ENCODE assay signal across 8 cellular contexts in the genomic region with DNA sequence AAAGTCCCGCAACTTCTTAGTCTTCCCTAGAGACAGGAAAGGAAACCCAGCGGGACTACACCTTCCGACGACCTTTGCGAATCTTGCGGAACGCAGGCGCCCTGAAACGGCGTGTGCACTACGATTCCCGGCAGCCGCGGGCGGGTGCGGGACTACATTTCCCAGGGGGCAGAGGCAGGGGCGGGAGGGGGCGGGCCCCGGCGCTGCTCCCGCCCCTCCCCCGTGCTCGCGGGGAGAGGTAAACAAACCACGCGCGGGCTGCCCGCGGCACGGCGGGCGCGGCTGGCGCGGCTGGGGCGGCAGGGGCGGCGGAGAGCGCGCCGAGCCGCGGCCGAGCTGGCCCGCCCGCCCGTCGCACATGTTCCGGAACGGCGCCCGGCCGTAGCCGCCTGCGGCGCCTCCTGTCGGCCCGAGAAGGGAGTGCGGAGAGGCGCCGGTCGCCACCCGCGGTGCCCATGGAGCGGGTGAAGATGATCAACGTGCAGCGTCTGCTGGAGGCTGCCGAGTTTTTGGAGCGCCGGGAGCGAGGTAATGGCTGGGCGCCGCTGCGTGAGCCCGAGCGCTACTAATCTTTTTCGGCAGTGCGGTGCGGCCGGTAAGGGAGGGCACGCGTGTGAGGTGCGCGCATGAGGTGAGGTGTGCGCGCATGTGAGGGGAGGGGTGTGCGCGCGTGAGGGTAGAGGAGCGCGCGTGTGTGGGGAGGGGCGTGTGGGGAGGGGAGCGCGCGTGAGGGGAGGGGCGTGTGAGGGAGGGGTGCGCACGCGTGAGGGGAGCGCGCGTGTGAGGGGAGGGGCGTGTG. TPM values are rescaled to one million over a fixed set of nuclear protein-coding genes. Genes with fewer than 3 reads are reported as not detected.
DNase-seq lines count a peak whose midpoint lies in the region; ATAC-seq lines count a peak whose summit lies in the region.

No MANE protein-coding gene starts in this region.

- CTCF ChIA-PET in CD4-positive, alpha-beta memory T cell (lab: Charles Lee; ENCODE audit: partially characterized antibody), result interaction anchor here (0.6 to 10.4 kb wide), 5 partner anchors 9 to 87 kb away, joined by 3 to 203 read pairs (median 3); a partner anchor contains a TSS
- CTCF ChIA-PET in activated CD8-positive, alpha-beta T cell treated with anti-CD3 and anti-CD28 coated beads, Interleukin-2, amount 10 ng/mL, durations not matched to agents 7 days and 5 days (lab: Charles Lee), result interaction anchor here (1.0 to 3.4 kb wide), 4 partner anchors 15 to 88 kb away, joined by 3 to 43 read pairs (median 4); a partner anchor contains a TSS

- peaks cover 27 to 62% (median 42%) of the 10 kb centered on the region in 4 donors for H3K4me1 Mint-ChIP-seq in CD4-positive, alpha-beta memory T cell
- H3K4me1 Mint-ChIP-seq in activated CD8-positive, alpha-beta T cell treated with anti-CD3 and anti-CD28 coated beads, Interleukin-2, amount 10 ng/mL, durations not matched to agents 7 days and 5 days (ENCODE audit: low read depth), result peaks cover 40% of the 10 kb centered on the region

- H3K9me3 ChIP-seq in CD4-positive, alpha-beta memory T cell (ENCODE audit: control insufficient read depth in 1 of 2, low read length in 2 of 2), result no peaks in the 10 kb centered on the region

- peak; percentile 89 for ATAC-seq in GM19455 (IDR thresholded peaks at IDR 0.05; ENCODE audit: unreplicated experiment)
- ATAC-seq in HG03575 (IDR thresholded peaks at IDR 0.05; ENCODE audit: extremely low read depth, insufficient number of reproducible peaks, low FRiP score, unreplicated experiment), result peak; percentile 42
- peak; percentile 72 for ATAC-seq in activated CD8-positive, alpha-beta T cell treated with anti-CD3 and anti-CD28 coated beads, Interleukin-2, amount 10 ng/mL, durations not matched to agents 7 days and 5 days

- H3K4me3 Mint-ChIP-seq in CD4-positive, alpha-beta memory T cell, result peak overlapping the region; percentile 92 to 96 (median 94)
- peak overlapping the region; percentile 92 for H3K4me3 Mint-ChIP-seq in activated CD8-positive, alpha-beta T cell treated with anti-CD3 and anti-CD28 coated beads, Interleukin-2, amount 10 ng/mL, durations not matched to agents 7 days and 5 days

- no peaks in the 10 kb centered on the region for H3K9me3 Mint-ChIP-seq in CD4-positive, alpha-beta memory T cell
- H3K9me3 Mint-ChIP-seq in activated CD8-positive, alpha-beta T cell treated with anti-CD3 and anti-CD28 coated beads, Interleukin-2, amount 10 ng/mL, durations not matched to agents 7 days and 5 days (ENCODE audit: insufficient read depth), result no peaks in the 10 kb centered on the region

- intact Hi-C loops in CD4-positive, alpha-beta memory T cell (cut with micrococcal nuclease), result loop anchor here (1.0 to 5.0 kb wide), 8 partner anchors 17 to 321 kb away; a partner anchor contains a TSS

- H3K4me1 ChIP-seq in CD4-positive, alpha-beta memory T cell (ENCODE audit: insufficient read depth, low read length), result peaks cover 29% of the 10 kb centered on the region

- H3K4me3 ChIP-seq in CD4-positive, alpha-beta memory T cell (ENCODE audit: low read length in 2 of 2), result peak overlapping the region; percentile 39 to 82

- H3K27ac ChIP-seq in CD4-positive, alpha-beta memory T cell (ENCODE audit: low read depth, low read length), result peak overlapping the region; percentile 67

- H3K36me3 ChIP-seq in CD4-positive, alpha-beta memory T cell (ENCODE audit: insufficient read depth, low read length), result peaks cover 3% of the 10 kb centered on the region

- no peaks in the 10 kb centered on the region for H3K27me3 Mint-ChIP-seq in CD4-positive, alpha-beta memory T cell
- peaks cover 7% of the 10 kb centered on the region for H3K27me3 Mint-ChIP-seq in activated CD8-positive, alpha-beta T cell treated with anti-CD3 and anti-CD28 coated beads, Interleukin-2, amount 10 ng/mL, durations not matched to agents 7 days and 5 days (ENCODE audit: low read depth)

- H3K36me3 Mint-ChIP-seq in CD4-positive, alpha-beta memory T cell, result peaks cover 22 to 32% of the 10 kb centered on the region in 2 donors
- peaks cover 4% of the 10 kb centered on the region for H3K36me3 Mint-ChIP-seq in activated CD8-positive, alpha-beta T cell treated with anti-CD3 and anti-CD28 coated beads, Interleukin-2, amount 10 ng/mL, durations not matched to agents 7 days and 5 days (ENCODE audit: low read depth)

- H3K27me3 ChIP-seq in CD4-positive, alpha-beta memory T cell (ENCODE audit: insufficient read depth, low read length), result no peaks in the 10 kb centered on the region

- peak overlapping the region; percentile 91 to 96 (median 96) for H3K27ac Mint-ChIP-seq in CD4-positive, alpha-beta memory T cell
- peak overlapping the region; percentile 92 for H3K27ac Mint-ChIP-seq in activated CD8-positive, alpha-beta T cell treated with anti-CD3 and anti-CD28 coated beads, Interleukin-2, amount 10 ng/mL, durations not matched to agents 7 days and 5 days

- DNase-seq in CD4-positive, alpha-beta memory T cell, result peak; percentile 88 to 90 (median 89)
- DNase-seq in NCI-H82 (lab: John Stamatoyannopoulos, UW) (peak; percentile 95), lung microvascular endothelial cell (ENCODE audit: low read depth in 2 of 2) (peak; percentile 90 to 92)
- peak; percentile 90 for DNase-seq in activated CD8-positive, alpha-beta T cell treated with anti-CD3 and anti-CD28 coated beads, Interleukin-2, amount 10 ng/mL, durations not matched to agents 7 days and 5 days
- DNase-seq in effector CD8-positive, alpha-beta T cell (lab: John Stamatoyannopoulos, UW), result peak; percentile 88
- peak; percentile 74 to 84 (median 81) for DNase-seq in stimulated activated CD4-positive, alpha-beta T cell treated with anti-CD3 and anti-CD28 coated beads, TNF-alpha, amount 100 ng/mL, for 24 hours (ENCODE audit: low read depth in 3 of 3)

- POLR2A ChIA-PET in CD4-positive, alpha-beta memory T cell (lab: Charles Lee; ENCODE audit: partially characterized antibody), result interaction anchor here (0.6 to 9.8 kb wide), 7 partner anchors 16 to 693 kb away, joined by 3 to 464 read pairs (median 3); a partner anchor contains a TSS
- POLR2A ChIA-PET in activated CD8-positive, alpha-beta T cell treated with anti-CD3 and anti-CD28 coated beads, Interleukin-2, amount 10 ng/mL, durations not matched to agents 7 days and 5 days (lab: Charles Lee), result interaction anchor here (0.8 kb wide), 1 partner anchor 14 kb away, joined by 4 read pairs; no protein-coding TSS in a partner anchor

RNA-seq across cellular contexts. Expression of a gene that starts 18.6 kb away (rescaled TPM):
- total RNA-seq in CD4-positive, alpha-beta memory T cell, result 10 to 100 TPM; 49.7 to 56.6 TPM
- 10 to 100 TPM; 32.1 to 54.6 TPM for polyA plus RNA-seq in CD4-positive, alpha-beta memory T cell
- total RNA-seq in activated CD8-positive, alpha-beta T cell treated with anti-CD3 and anti-CD28 coated beads, Interleukin-2, amount 10 ng/mL, durations not matched to agents 7 days and 5 days, result 10 to 100 TPM; 11.3 to 12.3 TPM
- total RNA-seq in lung microvascular endothelial cell, result 5.9 and 12.1 TPM in 2 replicates

Comparison
In these comparisons a context has a peak if more than half of its experiments do, and no peak if none do; other contexts are left out.
1. Peak in every context shown above with its lines: DNase-seq, ATAC-seq, H3K4me3 ChIP-seq and H3K27ac ChIP-seq.